In genomic region chr1:38431669-38432376, GRCh38 we compare ENCODE assay signal across 1 cellular context.
A peak's percentile ranks its signal among the peaks of the same experiment; 100 is the strongest.
TF ChIP-seq lines count a peak whose summit lies in the region.

No MANE protein-coding gene starts in this region.

TF ChIP-seq in WTC11, 78 proteins besides CTCF, POLR2A, EP300 and RAD21 (continued from another document):
- peak; percentile 9; the same call in 1 of the 2 replicates for TF ChIP-seq AR (CRISPR knock-in tag; IDR thresholded peaks at IDR 0.05)
- TF ChIP-seq USF2 (CRISPR knock-in tag; IDR thresholded peaks at IDR 0.05), result no peak
- no peak for TF ChIP-seq ZSCAN18 (CRISPR knock-in tag; IDR thresholded peaks at IDR 0.05)
- no peak for TF ChIP-seq ZBTB21 (CRISPR knock-in tag; IDR thresholded peaks at IDR 0.05; ENCODE audit: borderline replicate concordance)
- peak; percentile 60; the same call in 1 of the 2 replicates for TF ChIP-seq ZNF138 (CRISPR knock-in tag; conservative IDR thresholded peaks at IDR 0.05)
- TF ChIP-seq PRRX2 (CRISPR knock-in tag; IDR thresholded peaks at IDR 0.05), result 0 out of 2 replicates have a peak, but pooled peaks have one; percentile 38
- no peak for TF ChIP-seq ELF4 (CRISPR knock-in tag; IDR thresholded peaks at IDR 0.05; ENCODE audit: low read depth)
- TF ChIP-seq JUN (CRISPR knock-in tag; IDR thresholded peaks at IDR 0.05), result no peak
- TF ChIP-seq NFATC4 (CRISPR knock-in tag; IDR thresholded peaks at IDR 0.05), result peak; percentile 71
- TF ChIP-seq CBFB (CRISPR knock-in tag; IDR thresholded peaks at IDR 0.05; ENCODE audit: low read depth), result no peak
- TF ChIP-seq NR1H2 (CRISPR knock-in tag; IDR thresholded peaks at IDR 0.05), result no peak
- no peak for TF ChIP-seq OVOL2 (CRISPR knock-in tag; IDR thresholded peaks at IDR 0.05; ENCODE audit: borderline replicate concordance)
- no peak for TF ChIP-seq STAT6 (CRISPR knock-in tag; conservative IDR thresholded peaks at IDR 0.05; ENCODE audit: low read depth)
- TF ChIP-seq ZNF416 (CRISPR knock-in tag; IDR thresholded peaks at IDR 0.05), result no peak
- TF ChIP-seq MLX (CRISPR knock-in tag; IDR thresholded peaks at IDR 0.05), result no peak
- TF ChIP-seq PREB (CRISPR knock-in tag; IDR thresholded peaks at IDR 0.05; ENCODE audit: borderline replicate concordance), result no peak
- TF ChIP-seq PRDM15 (CRISPR knock-in tag; IDR thresholded peaks at IDR 0.05), result no peak
- TF ChIP-seq NR3C1 (CRISPR knock-in tag; conservative IDR thresholded peaks at IDR 0.05; ENCODE audit: low read depth), result no peak
- TF ChIP-seq ZNF671 (CRISPR knock-in tag; IDR thresholded peaks at IDR 0.05), result peak; percentile 17
- TF ChIP-seq ESRRA (CRISPR knock-in tag; IDR thresholded peaks at IDR 0.05; ENCODE audit: borderline replicate concordance), result no peak
- TF ChIP-seq ATF2 (CRISPR knock-in tag; IDR thresholded peaks at IDR 0.05; ENCODE audit: borderline replicate concordance, low read depth), result no peak
- TF ChIP-seq FOXK1 (CRISPR knock-in tag; IDR thresholded peaks at IDR 0.05), result no peak
- no peak for TF ChIP-seq CREM (CRISPR knock-in tag; IDR thresholded peaks at IDR 0.05)
- TF ChIP-seq ATF1 (CRISPR knock-in tag; IDR thresholded peaks at IDR 0.05), result no peak
- TF ChIP-seq RELA (CRISPR knock-in tag; IDR thresholded peaks at IDR 0.05; ENCODE audit: borderline replicate concordance), result no peak
- TF ChIP-seq TEAD4 (CRISPR knock-in tag; IDR thresholded peaks at IDR 0.05), result no peak
- TF ChIP-seq NR2C2 (CRISPR knock-in tag; IDR thresholded peaks at IDR 0.05), result no peak
- peak; percentile 18; the same call in 1 of the 2 replicates for TF ChIP-seq ZNF425 (CRISPR knock-in tag; conservative IDR thresholded peaks at IDR 0.05)
- TF ChIP-seq FOXP4 (CRISPR knock-in tag; IDR thresholded peaks at IDR 0.05), result no peak
- TF ChIP-seq TCF7 (CRISPR knock-in tag; IDR thresholded peaks at IDR 0.05; ENCODE audit: low read depth), result no peak
- no peak for TF ChIP-seq GRHL2 (CRISPR knock-in tag; IDR thresholded peaks at IDR 0.05; ENCODE audit: insufficient replicate concordance, severe bottlenecking)
- TF ChIP-seq ZBTB43 (CRISPR knock-in tag; IDR thresholded peaks at IDR 0.05), result no peak
- no peak for TF ChIP-seq ZNF121 (CRISPR knock-in tag; IDR thresholded peaks at IDR 0.05)
- TF ChIP-seq ZNF396 (CRISPR knock-in tag; IDR thresholded peaks at IDR 0.05; ENCODE audit: borderline replicate concordance), result no peak
